Comparison of ENCODE assay signal across 20 cellular contexts in genomic region chr5:159184236-159184635, GRCh38. TPM values are rescaled to one million over a fixed set of nuclear protein-coding genes. Genes with fewer than 3 reads are reported as not detected.
A peak's percentile ranks its signal among the peaks of the same experiment; 100 is the strongest.
DNase-seq lines count a peak whose midpoint lies in the region; ATAC-seq and TF ChIP-seq lines count a peak whose summit lies in the region.
"Had no signal": no experiment of that assay in that cellular context is flagged by ENCODE, and none has a peak within 500 bp of the region (broad histone marks: within the 10 kb centered on the region; RNA-seq: fewer than 3 reads in every experiment).

No MANE protein-coding gene starts in this region.

- peak overlapping the region; percentile 85 for H3K27ac Mint-ChIP-seq in Calu3 (ENCODE audit: unreplicated experiment)
- H3K27ac Mint-ChIP-seq in dendritic cell treated with granulocyte-macrophage colony-stimulating factor and Interleukin-4, amounts not matched to agents 40 ng/mL and 50 ng/mL, for 4 days: peak overlapping the region; percentile 77

- H3K4me3 Mint-ChIP-seq in Calu3 (ENCODE audit: low read depth, unreplicated experiment): no peak overlapping the region
- H3K4me3 Mint-ChIP-seq in dendritic cell treated with granulocyte-macrophage colony-stimulating factor and Interleukin-4, amounts not matched to agents 40 ng/mL and 50 ng/mL, for 4 days: no peak overlapping the region
- H3K4me3 Mint-ChIP-seq: activated CD8-positive, alpha-beta memory T cell treated with anti-CD3 and anti-CD28 coated beads, Interleukin-2, amount 10 ng/mL, durations not matched to agents 7 days and 5 days; activated naive CD8-positive, alpha-beta T cell treated with anti-CD3 and anti-CD28 coated beads, Interleukin-2, amount 10 ng/mL, durations not matched to agents 7 days and 5 days had no signal

- peak overlapping the region; percentile 91 for H3K9ac ChIP-seq in IMR-90 (ENCODE audit: low read depth, low read length)

- H4K91ac ChIP-seq in IMR-90 (ENCODE audit: insufficient read depth, low read depth, low read length): no peak overlapping the region

- ATAC-seq in IMR-90 (ENCODE audit: low read depth) (peak; percentile 34), GM19397 (IDR thresholded peaks at IDR 0.05; ENCODE audit: unreplicated experiment) (no peak), GM18858 (IDR thresholded peaks at IDR 0.05; ENCODE audit: unreplicated experiment) (no peak)

- BruUV-seq in Calu3 (replicated peaks; lab: Mats Ljungman, UMichigan): no TSS peak
- no TSS peak for BruUV-seq in IMR-90 (replicated peaks; lab: Mats Ljungman, UMichigan)

- H3K36me3 ChIP-seq in IMR-90 (ENCODE audit: control insufficient read depth, insufficient read depth, low read length) (peaks cover 18% of the 10 kb centered on the region), osteoblast (ENCODE audit: insufficient read depth, low read length) (no peaks in the 10 kb centered on the region), stomach (peaks cover 0 to 13% (median 3%) of the 10 kb centered on the region in 4 donors)
- H3K36me3 ChIP-seq: ovary had no signal

- H2AK5ac ChIP-seq in IMR-90 (ENCODE audit: low read depth, low read length): no peak overlapping the region

- no peak for TF ChIP-seq CTCF in Calu3 (IDR thresholded peaks at IDR 0.05; ENCODE audit: unreplicated experiment)
- TF ChIP-seq CTCF in IMR-90 (conservative IDR thresholded peaks at IDR 0.05; ENCODE audit: low read depth, low read length): no peak
- TF ChIP-seq CTCF in osteoblast (IDR thresholded peaks at IDR 0.05; ENCODE audit: extremely low read depth, low read depth, low read length): no peak
- no peak for TF ChIP-seq CTCF in stomach (IDR thresholded peaks at IDR 0.05)

- no peak overlapping the region for H2AK9ac ChIP-seq in IMR-90 (replicated peaks; ENCODE audit: low read depth, low read length, poor library complexity)

- H4K5ac ChIP-seq in IMR-90 (ENCODE audit: low read depth, low read length): peak overlapping the region; percentile 100; the same call in 1 of the 2 replicates

- H3K23ac ChIP-seq in IMR-90 (ENCODE audit: low read depth, low read length): peak overlapping the region; percentile 83; the same call in 1 of the 2 replicates

- H3K27ac ChIP-seq in IMR-90 (ENCODE audit: insufficient read depth, low read length): peak overlapping the region; percentile 100
- peak overlapping the region; percentile 89 for H3K27ac ChIP-seq in osteoblast (ENCODE audit: low read depth, low read length)
- H3K27ac ChIP-seq in stomach: peak overlapping the region in 2 of 5 donors; percentile 75 to 81
- H3K27ac ChIP-seq: C4-2B, ovary had no signal

- H3K4me1 ChIP-seq in IMR-90 (ENCODE audit: control insufficient read depth, insufficient read depth, low read length): peaks cover 33% of the 10 kb centered on the region
- peaks cover 76% of the 10 kb centered on the region for H3K4me1 ChIP-seq in osteoblast (ENCODE audit: insufficient read depth, low read length)
- H3K4me1 ChIP-seq in stomach: peaks cover 34 to 99% (median 63%) of the 10 kb centered on the region in 4 donors

- in situ Hi-C loops in IMR-90 (cut with MboI; ENCODE audit: low sequenced_read_pairs): loop anchor here (25.0 kb wide), 1 partner anchor 1622 kb away; no protein-coding TSS in a partner anchor

- peaks cover 43% of the 10 kb centered on the region for H3K79me2 ChIP-seq in osteoblast (ENCODE audit: insufficient read depth, low read length)

- H2BK5ac ChIP-seq in IMR-90 (ENCODE audit: low read depth, low read length, poor library complexity, severe bottlenecking): peak overlapping the region; percentile 97

- H3K4me3 ChIP-seq in IMR-90 (ENCODE audit: insufficient read depth, low read depth, low read length) (no peak overlapping the region), osteoblast (ENCODE audit: insufficient read depth, low read length) (no peak overlapping the region), stomach (no peak overlapping the region)
- H3K4me3 ChIP-seq: heart left ventricle, ovary, skin epidermis had no signal

- peak overlapping the region; percentile 91; the same call in 1 of the 3 replicates for H2BK15ac ChIP-seq in IMR-90 (ENCODE audit: low read depth, low read length)

- H3K18ac ChIP-seq in IMR-90 (ENCODE audit: low read depth, low read length): peak overlapping the region; percentile 100

- H4K8ac ChIP-seq in IMR-90 (ENCODE audit: low read depth in 2 of 2, low read length in 2 of 2): peak overlapping the region; percentile 95; a peak in 3 of 4 replicates

- no peak overlapping the region for H2AFZ ChIP-seq in IMR-90 (replicated peaks; ENCODE audit: low read length, poor library complexity)
- no peak overlapping the region for H2AFZ ChIP-seq in osteoblast (ENCODE audit: low read length)

- POLR2A ChIA-PET in IMR-90 (lab: Charles Lee; ENCODE audit: unreplicated experiment): interaction anchor here (0.5 kb wide), 1 partner anchor 12 kb away, joined by 9 read pairs; no protein-coding TSS in a partner anchor

- H3K27me3 Mint-ChIP-seq in Calu3 (ENCODE audit: unreplicated experiment): no peaks in the 10 kb centered on the region
- H3K27me3 Mint-ChIP-seq in dendritic cell treated with granulocyte-macrophage colony-stimulating factor and Interleukin-4, amounts not matched to agents 40 ng/mL and 50 ng/mL, for 4 days: no peaks in the 10 kb centered on the region
- H3K27me3 Mint-ChIP-seq: activated CD8-positive, alpha-beta memory T cell treated with anti-CD3 and anti-CD28 coated beads, Interleukin-2, amount 10 ng/mL, durations not matched to agents 7 days and 5 days; activated naive CD8-positive, alpha-beta T cell treated with anti-CD3 and anti-CD28 coated beads, Interleukin-2, amount 10 ng/mL, durations not matched to agents 7 days and 5 days had no signal

- intact Hi-C loops in Calu3 (cut with micrococcal nuclease; ENCODE audit: unreplicated experiment): no loop called here
- intact Hi-C loops in IMR-90 (cut with micrococcal nuclease): loop anchor here (2.0 kb wide), 1 partner anchor 23 kb away; no protein-coding TSS in a partner anchor
- intact Hi-C loops in dendritic cell treated with granulocyte-macrophage colony-stimulating factor and Interleukin-4, amounts not matched to agents 40 ng/mL and 50 ng/mL, for 4 days (cut with micrococcal nuclease): no loop called here
- intact Hi-C loops in stomach (cut with DNase I; ENCODE audit: low total_unique reads): no loop called here

- no peak for TF ChIP-seq RAD21 in IMR-90 (IDR thresholded peaks at IDR 0.05; ENCODE audit: low read length)

- H3K4ac ChIP-seq in IMR-90 (ENCODE audit: low read depth, low read length): peak overlapping the region; percentile 85; the same call in 1 of the 2 replicates

- no peak overlapping the region for H3K14ac ChIP-seq in IMR-90 (replicated peaks; ENCODE audit: low read depth, low read length)

- dilution Hi-C loops in IMR-90 (cut with HindIII; ENCODE audit: low sequenced_read_pairs, unreplicated experiment): no loop called here

- H2BK20ac ChIP-seq in IMR-90 (ENCODE audit: low read depth, low read length): no peak overlapping the region; the same call in 1 of the 2 replicates

- TF ChIP-seq POLR2A in IMR-90 (IDR thresholded peaks at IDR 0.05; ENCODE audit: low read depth, low read length): no peak
- no peak for TF ChIP-seq POLR2A in stomach (IDR thresholded peaks at IDR 0.05)

- CTCF ChIA-PET in Calu3 (lab: Charles Lee): interaction anchor here (1.3 kb wide), 1 partner anchor 27 kb away, joined by 3 read pairs; no protein-coding TSS in a partner anchor
- CTCF ChIA-PET in IMR-90 (lab: Yijun Ruan, JAX): no interaction called here

- no peak for TF ChIP-seq EP300 in stomach (IDR thresholded peaks at IDR 0.05)

- DNase-seq in Calu3 (no peak), IMR-90 (peak; percentile 60), osteoblast (ENCODE audit: insufficient read length, low spot score, missing footprints) (no peak), NCI-H446 treated with DMSO at 0.1 percent for 48 hours (lab: John Stamatoyannopoulos, UW) (no peak), stomach (no peak)
- DNase-seq: activated CD8-positive, alpha-beta memory T cell treated with anti-CD3 and anti-CD28 coated beads, Interleukin-2, amount 10 ng/mL, durations not matched to agents 7 days and 5 days; activated naive CD8-positive, alpha-beta T cell treated with anti-CD3 and anti-CD28 coated beads, Interleukin-2, amount 10 ng/mL, durations not matched to agents 7 days and 5 days; cerebellar nuclear complex; DND-41; heart left ventricle; kidney; NCI-H187; NCI-H510A treated with DMSO at 0.1 percent for 48 hours; ovary; stimulated activated naive CD8-positive, alpha-beta T cell treated with anti-CD3 and anti-CD28 coated beads, Interleukin-15, Interleukin-2, amounts not matched to agents 100 U/mL and 50 U/mL, for 24 hours had no signal

- no peak overlapping the region; the same call in 1 of the 2 replicates for H3K4me2 ChIP-seq in IMR-90 (ENCODE audit: low read depth, low read length)
- peak overlapping the region; percentile 64 for H3K4me2 ChIP-seq in osteoblast (ENCODE audit: insufficient read depth, low read length)

- H2BK120ac ChIP-seq in IMR-90 (ENCODE audit: low read depth, low read length): peak overlapping the region; percentile 90

- H3K9me1 ChIP-seq in IMR-90 (ENCODE audit: insufficient read depth, low read length): peaks cover 7% of the 10 kb centered on the region; the same call in 1 of the 2 replicates

- H4K20me1 ChIP-seq in IMR-90 (ENCODE audit: insufficient read depth, low read length): no peaks in the 10 kb centered on the region
- H4K20me1 ChIP-seq in osteoblast (ENCODE audit: insufficient read depth, low read length): no peaks in the 10 kb centered on the region

- peaks cover 69% of the 10 kb centered on the region for H3K4me1 Mint-ChIP-seq in Calu3 (ENCODE audit: low read depth, unreplicated experiment)
- H3K4me1 Mint-ChIP-seq in dendritic cell treated with granulocyte-macrophage colony-stimulating factor and Interleukin-4, amounts not matched to agents 40 ng/mL and 50 ng/mL, for 4 days (ENCODE audit: low read depth): peaks cover 52% of the 10 kb centered on the region

- H3K56ac ChIP-seq in IMR-90 (ENCODE audit: extremely low read depth, insufficient read depth, low read length): peak overlapping the region; percentile 96; the same call in 1 of the 2 replicates

- H3K9me3 Mint-ChIP-seq in Calu3 (ENCODE audit: low read depth, unreplicated experiment): no peaks in the 10 kb centered on the region
- no peaks in the 10 kb centered on the region for H3K9me3 Mint-ChIP-seq in dendritic cell treated with granulocyte-macrophage colony-stimulating factor and Interleukin-4, amounts not matched to agents 40 ng/mL and 50 ng/mL, for 4 days
- H3K9me3 Mint-ChIP-seq: activated naive CD8-positive, alpha-beta T cell treated with anti-CD3 and anti-CD28 coated beads, Interleukin-2, amount 10 ng/mL, durations not matched to agents 7 days and 5 days had no signal

- H3K9me3 ChIP-seq in IMR-90 (ENCODE audit: control insufficient read depth, insufficient read depth, low read length): no peaks in the 10 kb centered on the region
- no peaks in the 10 kb centered on the region for H3K9me3 ChIP-seq in osteoblast (ENCODE audit: low read depth, low read length)
- no peaks in the 10 kb centered on the region for H3K9me3 ChIP-seq in stomach
- H3K9me3 ChIP-seq: heart left ventricle, ovary had no signal

- H3K27me3 ChIP-seq in IMR-90 (ENCODE audit: control insufficient read depth, insufficient read depth, low read length) (no peaks in the 10 kb centered on the region), osteoblast (ENCODE audit: insufficient read depth, low read length) (no peaks in the 10 kb centered on the region), stomach (no peaks in the 10 kb centered on the region)
- H3K27me3 ChIP-seq: heart left ventricle, ovary had no signal

- peaks cover 25 to 37% of the 10 kb centered on the region in 2 experiments for H3K79me1 ChIP-seq in IMR-90 (ENCODE audit: low read depth in 1 of 2, low read length in 2 of 2)

- H3K36me3 Mint-ChIP-seq in Calu3 (ENCODE audit: insufficient read depth, unreplicated experiment): peaks cover 64% of the 10 kb centered on the region
- peaks cover 49% of the 10 kb centered on the region for H3K36me3 Mint-ChIP-seq in dendritic cell treated with granulocyte-macrophage colony-stimulating factor and Interleukin-4, amounts not matched to agents 40 ng/mL and 50 ng/mL, for 4 days (ENCODE audit: low read depth)

- WGBS in IMR-90 (ENCODE audit: extremely low coverage in 2 of 2, insufficient read length in 1 of 2), 2 experiments: no CpG with 5 or more reads among the region's 3 CpGs
- WGBS in stomach, 5 donors: 64 to 77% (median 65%) methylated on average over 3 of the region's 3 CpGs

RNA-seq across cellular contexts. Expression of gene RNF145, which starts 25.1 kb away (rescaled TPM):
- total RNA-seq in Calu3 (2022) (169 and 193 TPM in 2 replicates), IMR-90 (2012; rRNA removed) (50.0 and 68.0 TPM in 2 replicates), osteoblast (37.7 and 38.4 TPM in 2 replicates), stomach (10 to 100 TPM in 4 of 5 donors, 1 to 10 TPM in 1; 7.0 to 96.9 (median 68.8) TPM)
- polyA plus RNA-seq in IMR-90 (2012; rRNA removed) (44.9 and 57.0 TPM in 2 replicates), stomach (10 to 100 TPM; 17.5 to 42.7 (median 24.3) TPM)
- 14.3 and 27.2 TPM in 2 replicates for polyA plus RNA-seq in IMR-90 (2012; cell fraction: cytosol; rRNA removed)
- 8.4 and 77.6 TPM in 2 replicates for polyA plus RNA-seq in IMR-90 (2012; cell fraction: nucleus; rRNA removed; ENCODE audit: low replicate concordance)
